Comparison of ENCODE assay signal across 9 cellular contexts in the genomic region with DNA sequence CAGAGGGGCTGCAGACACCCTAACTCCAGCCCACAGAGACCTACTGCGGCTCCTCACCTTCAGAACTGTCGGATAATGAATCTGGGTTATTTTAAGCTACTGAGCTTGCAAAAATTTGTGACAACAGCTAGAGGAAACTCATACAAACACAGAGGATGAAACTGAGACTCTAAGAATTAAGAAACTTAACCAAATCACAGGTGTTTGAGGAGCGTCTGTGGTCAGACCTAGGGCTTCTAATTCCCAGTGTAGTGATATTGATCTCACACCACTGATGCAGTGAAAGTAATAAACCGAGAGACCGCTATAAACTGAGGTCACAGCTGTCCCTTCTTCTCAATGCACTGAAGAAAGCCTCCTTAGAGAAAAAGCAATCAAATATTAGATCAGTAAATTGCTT.
A peak's percentile ranks its signal among the peaks of the same experiment; 100 is the strongest.
DNase-seq lines count a peak whose midpoint lies in the region; ATAC-seq, FAIRE-seq and TF ChIP-seq lines count a peak whose summit lies in the region.
"Had no signal": no experiment of that assay in that cellular context is flagged by ENCODE, and none has a peak within 500 bp of the region (broad histone marks: within the 10 kb centered on the region; RNA-seq: fewer than 3 reads in every experiment).

No MANE protein-coding gene starts in this region.

- H3K27me3 ChIP-seq in GM23338 (ENCODE audit: insufficient read depth) = no peaks in the 10 kb centered on the region
- no peaks in the 10 kb centered on the region for H3K27me3 ChIP-seq in smooth muscle cell (ENCODE audit: low read depth)

- H3F3A ChIP-seq in GM23338 (replicated peaks; ENCODE audit: low read depth) (no peaks in the 10 kb centered on the region), smooth muscle cell (ENCODE audit: low read depth) (no peaks in the 10 kb centered on the region)

- no peak overlapping the region for H3K9ac ChIP-seq in smooth muscle cell (ENCODE audit: low read depth)

- peaks cover 3% of the 10 kb centered on the region; the same call in 1 of the 2 replicates for H3K9me2 ChIP-seq in GM23338 (ENCODE audit: insufficient read depth)

- H4K20me1 ChIP-seq in GM23338 (replicated peaks; ENCODE audit: insufficient read depth) (no peaks in the 10 kb centered on the region), smooth muscle cell (ENCODE audit: low read depth) (no peaks in the 10 kb centered on the region)

- 0 out of 3 replicates have a peak, but pooled peaks have one; percentile 31 for ATAC-seq in GM23338
- ATAC-seq in HG03196 (IDR thresholded peaks at IDR 0.05; ENCODE audit: unreplicated experiment) = peak; percentile 91
- ATAC-seq in stimulated activated naive CD8-positive, alpha-beta T cell treated with anti-CD3 and anti-CD28 coated beads, Interleukin-15, Interleukin-2, amounts not matched to agents 100 U/mL and 50 U/mL, for 24 hours = peak; percentile 46
- ATAC-seq: natural killer cell treated with Interleukin-12 subunit alpha and Interleukin-12 subunit beta and Interleukin-15 and Interleukin-18, amount 100 ng/mL, for 72 hours had no signal

- H3K27ac ChIP-seq in GM23338 (ENCODE audit: low read depth) (no peak overlapping the region), smooth muscle cell (ENCODE audit: low read depth) (no peak overlapping the region)

- H3K4me3 ChIP-seq in GM23338 (no peak overlapping the region), smooth muscle cell (no peak overlapping the region)

- peaks cover 22% of the 10 kb centered on the region for H3K4me1 ChIP-seq in GM23338 (ENCODE audit: insufficient read depth)
- H3K4me1 ChIP-seq in smooth muscle cell (ENCODE audit: low read depth) = no peaks in the 10 kb centered on the region

- H3K4me3 Mint-ChIP-seq in GM23338 = no peak overlapping the region
- H3K4me3 Mint-ChIP-seq: natural killer cell treated with Interleukin-12 subunit alpha and Interleukin-12 subunit beta and Interleukin-15 and Interleukin-18, amount 100 ng/mL, for 72 hours had no signal

- H3K36me3 Mint-ChIP-seq in GM23338 (ENCODE audit: low read depth) = no peaks in the 10 kb centered on the region
- H3K36me3 Mint-ChIP-seq: natural killer cell treated with Interleukin-12 subunit alpha and Interleukin-12 subunit beta and Interleukin-15 and Interleukin-18, amount 100 ng/mL, for 72 hours had no signal

- DNase-seq in GM19240 (ENCODE audit: insufficient read length, low spot score) (peak; percentile 12), GM23338 (ENCODE audit: low spot score) (peak; percentile 5), NCI-H510A (lab: John Stamatoyannopoulos, UW) (no peak), smooth muscle cell (lab: John Stamatoyannopoulos, UW; ENCODE audit: unreplicated experiment) (no peak), frontal cortex (ENCODE audit: low spot score in 2 of 2) (no peak)
- no peak for DNase-seq in stimulated activated naive CD8-positive, alpha-beta T cell treated with anti-CD3 and anti-CD28 coated beads, Interleukin-15, Interleukin-2, amounts not matched to agents 100 U/mL and 50 U/mL, for 24 hours
- DNase-seq: IMR-90 had no signal

- peak overlapping the region; percentile 51 for H3K27ac Mint-ChIP-seq in GM23338
- H3K27ac Mint-ChIP-seq: natural killer cell treated with Interleukin-12 subunit alpha and Interleukin-12 subunit beta and Interleukin-15 and Interleukin-18, amount 100 ng/mL, for 72 hours had no signal

- no peaks in the 10 kb centered on the region for H3K9me3 Mint-ChIP-seq in GM23338
- H3K9me3 Mint-ChIP-seq: natural killer cell treated with Interleukin-12 subunit alpha and Interleukin-12 subunit beta and Interleukin-15 and Interleukin-18, amount 100 ng/mL, for 72 hours had no signal

- H3K9me3 ChIP-seq in smooth muscle cell (replicated peaks; ENCODE audit: low read depth) = no peaks in the 10 kb centered on the region

- H2AFZ ChIP-seq in GM23338 (no peak overlapping the region), smooth muscle cell (ENCODE audit: low read depth) (no peak overlapping the region)

- H3K36me3 ChIP-seq in GM23338 (ENCODE audit: insufficient read depth) (no peaks in the 10 kb centered on the region), smooth muscle cell (ENCODE audit: low read depth) (no peaks in the 10 kb centered on the region)

- H3K4me1 Mint-ChIP-seq in GM23338 = peaks cover 21% of the 10 kb centered on the region

- FAIRE-seq in frontal cortex (lab: Jason Lieb, UNC) = no peak

- no peak overlapping the region for H3K4me2 ChIP-seq in GM23338
- H3K4me2 ChIP-seq in smooth muscle cell = no peak overlapping the region

- H3K79me2 ChIP-seq in GM23338 (replicated peaks; ENCODE audit: insufficient read depth) (no peaks in the 10 kb centered on the region), smooth muscle cell (ENCODE audit: low read depth) (no peaks in the 10 kb centered on the region)

- WGBS in smooth muscle cell (ENCODE audit: low lambda C conversion rate) = 91% methylated on average over 5 of the region's 5 CpGs

- TF ChIP-seq CTCF in GM23338 (conservative IDR thresholded peaks at IDR 0.05; ENCODE audit: low read depth in 2 of 2) (no peak), smooth muscle cell (IDR thresholded peaks at IDR 0.05; ENCODE audit: borderline replicate concordance, insufficient read depth, poor library complexity, severe bottlenecking) (no peak)

- H3K27me3 Mint-ChIP-seq in GM23338 (ENCODE audit: insufficient read depth, low read depth, poor library complexity) = no peaks in the 10 kb centered on the region

TF ChIP-seq in GM23338, 12 proteins besides CTCF, POLR2A, EP300 and RAD21 (continues in another document):
- TF ChIP-seq JUNB (IDR thresholded peaks at IDR 0.05; ENCODE audit: unreplicated experiment) (no peak), STAT1 (IDR thresholded peaks at IDR 0.05; ENCODE audit: unreplicated experiment) (no peak), EZH2phosphoT487 (IDR thresholded peaks at IDR 0.05; ENCODE audit: unreplicated experiment) (no peak), ZNF114 (CRISPR knock-in tag; IDR thresholded peaks at IDR 0.05) (no peak)
- TF ChIP-seq, protein P1, sequence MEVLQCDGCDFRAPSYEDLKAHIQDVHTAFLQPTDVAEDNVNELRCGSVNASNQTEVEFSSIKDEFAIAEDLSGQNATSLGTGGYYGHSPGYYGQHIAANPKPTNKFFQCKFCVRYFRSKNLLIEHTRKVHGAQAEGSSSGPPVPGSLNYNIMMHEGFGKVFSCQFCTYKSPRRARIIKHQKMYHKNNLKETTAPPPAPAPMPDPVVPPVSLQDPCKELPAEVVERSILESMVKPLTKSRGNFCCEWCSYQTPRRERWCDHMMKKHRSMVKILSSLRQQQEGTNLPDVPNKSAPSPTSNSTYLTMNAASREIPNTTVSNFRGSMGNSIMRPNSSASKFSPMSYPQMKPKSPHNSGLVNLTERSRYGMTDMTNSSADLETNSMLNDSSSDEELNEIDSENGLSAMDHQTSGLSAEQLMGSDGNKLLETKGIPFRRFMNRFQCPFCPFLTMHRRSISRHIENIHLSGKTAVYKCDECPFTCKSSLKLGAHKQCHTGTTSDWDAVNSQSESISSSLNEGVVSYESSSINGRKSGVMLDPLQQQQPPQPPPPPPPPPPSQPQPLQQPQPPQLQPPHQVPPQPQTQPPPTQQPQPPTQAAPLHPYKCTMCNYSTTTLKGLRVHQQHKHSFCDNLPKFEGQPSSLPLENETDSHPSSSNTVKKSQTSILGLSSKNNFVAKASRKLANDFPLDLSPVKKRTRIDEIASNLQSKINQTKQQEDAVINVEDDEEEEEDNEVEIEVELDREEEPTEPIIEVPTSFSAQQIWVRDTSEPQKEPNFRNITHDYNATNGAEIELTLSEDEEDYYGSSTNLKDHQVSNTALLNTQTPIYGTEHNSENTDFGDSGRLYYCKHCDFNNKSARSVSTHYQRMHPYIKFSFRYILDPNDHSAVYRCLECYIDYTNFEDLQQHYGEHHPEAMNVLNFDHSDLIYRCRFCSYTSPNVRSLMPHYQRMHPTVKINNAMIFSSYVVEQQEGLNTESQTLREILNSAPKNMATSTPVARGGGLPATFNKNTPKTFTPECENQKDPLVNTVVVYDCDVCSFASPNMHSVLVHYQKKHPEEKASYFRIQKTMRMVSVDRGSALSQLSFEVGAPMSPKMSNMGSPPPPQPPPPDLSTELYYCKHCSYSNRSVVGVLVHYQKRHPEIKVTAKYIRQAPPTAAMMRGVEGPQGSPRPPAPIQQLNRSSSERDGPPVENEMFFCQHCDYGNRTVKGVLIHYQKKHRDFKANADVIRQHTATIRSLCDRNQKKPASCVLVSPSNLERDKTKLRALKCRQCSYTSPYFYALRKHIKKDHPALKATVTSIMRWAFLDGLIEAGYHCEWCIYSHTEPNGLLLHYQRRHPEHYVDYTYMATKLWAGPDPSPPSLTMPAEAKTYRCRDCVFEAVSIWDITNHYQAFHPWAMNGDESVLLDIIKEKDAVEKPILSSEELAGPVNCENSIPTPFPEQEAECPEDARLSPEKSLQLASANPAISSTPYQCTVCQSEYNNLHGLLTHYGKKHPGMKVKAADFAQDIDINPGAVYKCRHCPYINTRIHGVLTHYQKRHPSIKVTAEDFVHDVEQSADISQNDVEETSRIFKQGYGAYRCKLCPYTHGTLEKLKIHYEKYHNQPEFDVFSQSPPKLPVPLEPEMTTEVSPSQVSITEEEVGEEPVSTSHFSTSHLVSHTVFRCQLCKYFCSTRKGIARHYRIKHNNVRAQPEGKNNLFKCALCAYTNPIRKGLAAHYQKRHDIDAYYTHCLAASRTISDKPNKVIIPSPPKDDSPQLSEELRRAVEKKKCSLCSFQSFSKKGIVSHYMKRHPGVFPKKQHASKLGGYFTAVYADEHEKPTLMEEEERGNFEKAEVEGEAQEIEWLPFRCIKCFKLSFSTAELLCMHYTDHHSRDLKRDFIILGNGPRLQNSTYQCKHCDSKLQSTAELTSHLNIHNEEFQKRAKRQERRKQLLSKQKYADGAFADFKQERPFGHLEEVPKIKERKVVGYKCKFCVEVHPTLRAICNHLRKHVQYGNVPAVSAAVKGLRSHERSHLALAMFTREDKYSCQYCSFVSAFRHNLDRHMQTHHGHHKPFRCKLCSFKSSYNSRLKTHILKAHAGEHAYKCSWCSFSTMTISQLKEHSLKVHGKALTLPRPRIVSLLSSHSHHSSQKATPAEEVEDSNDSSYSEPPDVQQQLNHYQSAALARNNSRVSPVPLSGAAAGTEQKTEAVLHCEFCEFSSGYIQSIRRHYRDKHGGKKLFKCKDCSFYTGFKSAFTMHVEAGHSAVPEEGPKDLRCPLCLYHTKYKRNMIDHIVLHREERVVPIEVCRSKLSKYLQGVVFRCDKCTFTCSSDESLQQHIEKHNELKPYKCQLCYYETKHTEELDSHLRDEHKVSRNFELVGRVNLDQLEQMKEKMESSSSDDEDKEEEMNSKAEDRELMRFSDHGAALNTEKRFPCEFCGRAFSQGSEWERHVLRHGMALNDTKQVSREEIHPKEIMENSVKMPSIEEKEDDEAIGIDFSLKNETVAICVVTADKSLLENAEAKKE (CRISPR knock-in tag; IDR thresholded peaks at IDR 0.05) = no peak

Comparison
In these comparisons a context has a peak if more than half of its experiments do, and no peak if none do; other contexts are left out.
1. DNase-seq: peak in GM19240 (single experiment) and GM23338 (single experiment); none in stimulated activated naive CD8-positive, alpha-beta T cell treated with anti-CD3 and anti-CD28 coated beads, Interleukin-15, Interleukin-2, amounts not matched to agents 100 U/mL and 50 U/mL, for 24 hours (single experiment), NCI-H510A (single experiment), smooth muscle cell (single experiment) and frontal cortex (0 of 2).
2. ATAC-seq: peak in every context shown above with its lines; median percentile 91 in HG03196; 46 in stimulated activated naive CD8-positive, alpha-beta T cell treated with anti-CD3 and anti-CD28 coated beads, Interleukin-15, Interleukin-2, amounts not matched to agents 100 U/mL and 50 U/mL, for 24 hours; 31 in GM23338.